19 cellular contexts compared by ENCODE assay signal in genomic region chr5:10988637-10989036, GRCh38.
DNase-seq lines count a peak whose midpoint lies in the region; ATAC-seq and TF ChIP-seq lines count a peak whose summit lies in the region.
"Had no signal": no experiment of that assay in that cellular context is flagged by ENCODE, and none has a peak within 500 bp of the region (broad histone marks: within the 10 kb centered on the region; RNA-seq: fewer than 3 reads in every experiment).

No MANE protein-coding gene starts in this region.

- H3K9me3 Mint-ChIP-seq in activated naive CD8-positive, alpha-beta T cell treated with anti-CD3 and anti-CD28 coated beads for 36 hours = no peaks in the 10 kb centered on the region
- H3K9me3 Mint-ChIP-seq in activated naive CD8-positive, alpha-beta T cell treated with anti-CD3 and anti-CD28 coated beads, Interleukin-2, amount 50 U/mL, for 24 hours = no peaks in the 10 kb centered on the region
- no peaks in the 10 kb centered on the region for H3K9me3 Mint-ChIP-seq in activated naive CD8-positive, alpha-beta T cell treated with anti-CD3 and anti-CD28 coated beads, Interleukin-2, amount 10 ng/mL, durations not matched to agents 7 days and 5 days
- H3K9me3 Mint-ChIP-seq: stimulated activated effector memory CD8-positive, alpha-beta T cell treated with anti-CD3 and anti-CD28 coated beads, Interleukin-12 subunit alpha, Interleukin-12 subunit beta, amount 100 ng/mL, for 72 hours had no signal

- no peaks in the 10 kb centered on the region for H3K36me3 Mint-ChIP-seq in activated naive CD8-positive, alpha-beta T cell treated with anti-CD3 and anti-CD28 coated beads for 36 hours
- no peaks in the 10 kb centered on the region for H3K36me3 Mint-ChIP-seq in activated naive CD8-positive, alpha-beta T cell treated with anti-CD3 and anti-CD28 coated beads, Interleukin-2, amount 50 U/mL, for 24 hours (ENCODE audit: low read depth)
- no peaks in the 10 kb centered on the region for H3K36me3 Mint-ChIP-seq in activated naive CD8-positive, alpha-beta T cell treated with anti-CD3 and anti-CD28 coated beads, Interleukin-2, amount 10 ng/mL, durations not matched to agents 7 days and 5 days
- H3K36me3 Mint-ChIP-seq: stimulated activated effector memory CD8-positive, alpha-beta T cell treated with anti-CD3 and anti-CD28 coated beads, Interleukin-12 subunit alpha, Interleukin-12 subunit beta, amount 100 ng/mL, for 72 hours had no signal

- peak overlapping the region; percentile 22 for H3K4me3 Mint-ChIP-seq in activated naive CD8-positive, alpha-beta T cell treated with anti-CD3 and anti-CD28 coated beads for 36 hours
- no peak overlapping the region for H3K4me3 Mint-ChIP-seq in activated naive CD8-positive, alpha-beta T cell treated with anti-CD3 and anti-CD28 coated beads, Interleukin-2, amount 50 U/mL, for 24 hours
- H3K4me3 Mint-ChIP-seq in activated naive CD8-positive, alpha-beta T cell treated with anti-CD3 and anti-CD28 coated beads, Interleukin-2, amount 10 ng/mL, durations not matched to agents 7 days and 5 days = peak overlapping the region; percentile 53
- H3K4me3 Mint-ChIP-seq: stimulated activated effector memory CD8-positive, alpha-beta T cell treated with anti-CD3 and anti-CD28 coated beads, Interleukin-12 subunit alpha, Interleukin-12 subunit beta, amount 100 ng/mL, for 72 hours had no signal

- H3K27me3 Mint-ChIP-seq in activated naive CD8-positive, alpha-beta T cell treated with anti-CD3 and anti-CD28 coated beads for 36 hours = peaks cover 28% of the 10 kb centered on the region
- peaks cover 20% of the 10 kb centered on the region for H3K27me3 Mint-ChIP-seq in activated naive CD8-positive, alpha-beta T cell treated with anti-CD3 and anti-CD28 coated beads, Interleukin-2, amount 50 U/mL, for 24 hours
- H3K27me3 Mint-ChIP-seq in activated naive CD8-positive, alpha-beta T cell treated with anti-CD3 and anti-CD28 coated beads, Interleukin-2, amount 10 ng/mL, durations not matched to agents 7 days and 5 days = peaks cover 10% of the 10 kb centered on the region

- CTCF ChIA-PET in HEK293T (lab: Yijun Ruan, JAX) = interaction anchor here (0.6 to 1.2 kb wide), 4 partner anchors 11 to 37 kb away, joined by 3 to 8 read pairs (median 3); no protein-coding TSS in a partner anchor

- DNase-seq in activated naive CD8-positive, alpha-beta T cell treated with anti-CD3 and anti-CD28 coated beads for 36 hours = no peak
- no peak for DNase-seq in activated naive CD8-positive, alpha-beta T cell treated with anti-CD3 and anti-CD28 coated beads, Interleukin-2, amount 50 U/mL, for 24 hours
- DNase-seq in activated naive CD8-positive, alpha-beta T cell treated with anti-CD3 and anti-CD28 coated beads, Interleukin-2, amount 10 ng/mL, durations not matched to agents 7 days and 5 days = no peak
- DNase-seq in islet precursor cell = peak; percentile 42
- peak in 3 of 49 donors; percentile 4 to 14 (median 7) for DNase-seq in substantia nigra (lab: John Stamatoyannopoulos, UW)
- DNase-seq in NCI-H526 treated with DMSO at 0.1 percent for 48 hours (lab: John Stamatoyannopoulos, UW) = no peak
- no peak for DNase-seq in HEK293T (ENCODE audit: extremely low spot score)
- DNase-seq: amniotic stem cell, DMS79, NCI-H226, occipital lobe, T1000 had no signal

- POLR2A ChIA-PET in activated naive CD8-positive, alpha-beta T cell treated with anti-CD3 and anti-CD28 coated beads, Interleukin-2, amount 10 ng/mL, durations not matched to agents 7 days and 5 days (lab: Charles Lee) = no interaction called here
- POLR2A ChIA-PET in HEK293T (lab: Yijun Ruan, JAX) = no interaction called here

- H3K4me1 Mint-ChIP-seq in activated naive CD8-positive, alpha-beta T cell treated with anti-CD3 and anti-CD28 coated beads for 36 hours = peaks cover 8% of the 10 kb centered on the region
- peaks cover 8% of the 10 kb centered on the region for H3K4me1 Mint-ChIP-seq in activated naive CD8-positive, alpha-beta T cell treated with anti-CD3 and anti-CD28 coated beads, Interleukin-2, amount 50 U/mL, for 24 hours
- peaks cover 8% of the 10 kb centered on the region for H3K4me1 Mint-ChIP-seq in activated naive CD8-positive, alpha-beta T cell treated with anti-CD3 and anti-CD28 coated beads, Interleukin-2, amount 10 ng/mL, durations not matched to agents 7 days and 5 days

- H3K27ac ChIP-seq in substantia nigra (ENCODE audit: low read depth, low read length, poor library complexity, severe bottlenecking) = peak overlapping the region; percentile 55
- H3K27ac ChIP-seq: A549, gastroesophageal sphincter, RWPE1, suprapubic skin, vagina had no signal

- no peak overlapping the region for H3K27ac Mint-ChIP-seq in activated naive CD8-positive, alpha-beta T cell treated with anti-CD3 and anti-CD28 coated beads for 36 hours
- no peak overlapping the region for H3K27ac Mint-ChIP-seq in activated naive CD8-positive, alpha-beta T cell treated with anti-CD3 and anti-CD28 coated beads, Interleukin-2, amount 50 U/mL, for 24 hours
- H3K27ac Mint-ChIP-seq in activated naive CD8-positive, alpha-beta T cell treated with anti-CD3 and anti-CD28 coated beads, Interleukin-2, amount 10 ng/mL, durations not matched to agents 7 days and 5 days = no peak overlapping the region
- H3K27ac Mint-ChIP-seq: stimulated activated effector memory CD8-positive, alpha-beta T cell treated with anti-CD3 and anti-CD28 coated beads, Interleukin-12 subunit alpha, Interleukin-12 subunit beta, amount 100 ng/mL, for 72 hours had no signal

- no peak for ATAC-seq in activated naive CD8-positive, alpha-beta T cell treated with anti-CD3 and anti-CD28 coated beads, Interleukin-2, amount 50 U/mL, for 24 hours
- ATAC-seq in activated naive CD8-positive, alpha-beta T cell treated with anti-CD3 and anti-CD28 coated beads, Interleukin-2, amount 10 ng/mL, durations not matched to agents 7 days and 5 days (ENCODE audit: low read depth) = no peak
- no peak for ATAC-seq in GM18858 (IDR thresholded peaks at IDR 0.05; ENCODE audit: unreplicated experiment)
- ATAC-seq: gastroesophageal sphincter had no signal

TF ChIP-seq in HEK293T, 16 proteins besides CTCF, POLR2A, EP300 and RAD21:
- TF ChIP-seq FOXA1 (IDR thresholded peaks at IDR 0.05) (no peak), BHLHE40 (IDR thresholded peaks at IDR 0.05; ENCODE audit: borderline replicate concordance) (no peak), L3MBTL2 (conservative IDR thresholded peaks at IDR 0.05) (no peak), SUZ12 (IDR thresholded peaks at IDR 0.05) (no peak), FOXM1 (IDR thresholded peaks at IDR 0.05; ENCODE audit: borderline replicate concordance) (no peak), TARDBP (IDR thresholded peaks at IDR 0.05) (no peak), ELF4 (IDR thresholded peaks at IDR 0.05) (no peak), HDGF (IDR thresholded peaks at IDR 0.05; ENCODE audit: borderline replicate concordance) (no peak), CTBP1 (IDR thresholded peaks at IDR 0.05; ENCODE audit: borderline replicate concordance) (no peak), ARNT (IDR thresholded peaks at IDR 0.05) (no peak), SP1 (IDR thresholded peaks at IDR 0.05) (no peak), FOXK2 (IDR thresholded peaks at IDR 0.05) (no peak), ZNF384 (IDR thresholded peaks at IDR 0.05) (no peak), NFRKB (IDR thresholded peaks at IDR 0.05) (no peak), LEF1 (IDR thresholded peaks at IDR 0.05; ENCODE audit: borderline replicate concordance) (no peak)
- TF ChIP-seq, protein P1, sequence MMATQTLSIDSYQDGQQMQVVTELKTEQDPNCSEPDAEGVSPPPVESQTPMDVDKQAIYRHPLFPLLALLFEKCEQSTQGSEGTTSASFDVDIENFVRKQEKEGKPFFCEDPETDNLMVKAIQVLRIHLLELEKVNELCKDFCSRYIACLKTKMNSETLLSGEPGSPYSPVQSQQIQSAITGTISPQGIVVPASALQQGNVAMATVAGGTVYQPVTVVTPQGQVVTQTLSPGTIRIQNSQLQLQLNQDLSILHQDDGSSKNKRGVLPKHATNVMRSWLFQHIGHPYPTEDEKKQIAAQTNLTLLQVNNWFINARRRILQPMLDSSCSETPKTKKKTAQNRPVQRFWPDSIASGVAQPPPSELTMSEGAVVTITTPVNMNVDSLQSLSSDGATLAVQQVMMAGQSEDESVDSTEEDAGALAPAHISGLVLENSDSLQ (IDR thresholded peaks at IDR 0.05) = no peak
